22 cellular contexts compared by ENCODE assay signal in the genomic region with DNA sequence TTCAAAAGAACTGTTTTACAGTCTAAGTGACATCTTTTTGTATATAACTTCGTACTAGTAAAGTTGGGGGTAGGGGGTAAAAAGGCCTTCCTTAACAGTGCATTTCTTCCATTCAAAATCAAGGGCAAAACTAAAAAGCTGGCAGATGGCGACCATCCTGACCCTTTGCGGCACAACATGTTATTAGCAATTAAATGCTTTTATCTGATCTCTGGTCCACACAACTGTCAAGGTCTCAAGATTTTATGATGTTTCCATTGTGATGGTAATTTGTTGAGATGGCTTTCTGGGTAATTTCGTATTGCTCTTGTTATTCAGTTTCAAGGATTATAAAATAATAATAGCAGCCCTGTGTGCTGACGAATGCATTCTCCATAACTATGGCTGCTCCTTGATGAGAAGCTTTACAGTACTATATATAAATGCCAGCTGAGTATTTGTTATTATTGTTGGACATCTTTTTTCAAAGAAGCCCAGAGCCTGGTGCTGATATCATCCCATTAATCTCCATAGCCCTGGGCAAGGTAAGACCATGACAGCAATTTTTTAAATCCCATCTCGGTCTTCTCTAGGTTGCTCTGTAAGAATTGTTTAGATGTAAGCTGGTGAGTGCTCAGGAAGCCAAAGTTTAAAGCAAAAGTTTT.
DNase-seq lines count a peak whose midpoint lies in the region; ATAC-seq, FAIRE-seq and TF ChIP-seq lines count a peak whose summit lies in the region.
"Had no signal": no experiment of that assay in that cellular context is flagged by ENCODE, and none has a peak within 500 bp of the region (broad histone marks: within the 10 kb centered on the region; RNA-seq: fewer than 3 reads in every experiment).

No MANE protein-coding gene starts in this region.

- TF ChIP-seq CTCF in right atrium auricular region (IDR thresholded peaks at IDR 0.05) (no peak), VCaP (conservative IDR thresholded peaks at IDR 0.05) (no peak), mesothelial cell of epicardium (IDR thresholded peaks at IDR 0.05; ENCODE audit: unreplicated experiment) (no peak), uterus (IDR thresholded peaks at IDR 0.05) (no peak)

- H3K27me3 Mint-ChIP-seq in mesothelial cell of epicardium (ENCODE audit: low read depth) = no peaks in the 10 kb centered on the region
- no peaks in the 10 kb centered on the region for H3K27me3 Mint-ChIP-seq in activated naive CD4-positive, alpha-beta T cell treated with anti-CD3 and anti-CD28 coated beads, Interleukin-2, amount 10 ng/mL, durations not matched to agents 7 days and 5 days
- H3K27me3 Mint-ChIP-seq: activated CD8-positive, alpha-beta memory T cell treated with anti-CD3 and anti-CD28 coated beads, Interleukin-2, amount 10 ng/mL, durations not matched to agents 7 days and 5 days; activated naive CD8-positive, alpha-beta T cell had no signal

- H3K4me3 Mint-ChIP-seq in mesothelial cell of epicardium = no peak overlapping the region
- no peak overlapping the region for H3K4me3 Mint-ChIP-seq in activated naive CD4-positive, alpha-beta T cell treated with anti-CD3 and anti-CD28 coated beads, Interleukin-2, amount 10 ng/mL, durations not matched to agents 7 days and 5 days
- H3K4me3 Mint-ChIP-seq: activated CD8-positive, alpha-beta memory T cell treated with anti-CD3 and anti-CD28 coated beads, Interleukin-2, amount 10 ng/mL, durations not matched to agents 7 days and 5 days; activated naive CD8-positive, alpha-beta T cell; activated T-helper 1 cell treated with anti-CD3 and anti-CD28 coated beads, Interleukin-12 subunit alpha, Interleukin-12 subunit beta, Interleukin-2, Interleukin-4 antibody, amounts not matched to agents 30 ng/mL and 10 ng/mL and 1 ng/mL, durations not matched to agents 14 hours and 24 hours and 36 hours; stimulated activated effector memory CD8-positive, alpha-beta T cell treated with anti-CD3 and anti-CD28 coated beads, Interleukin-12 subunit alpha, Interleukin-12 subunit beta, amount 100 ng/mL, for 72 hours had no signal

- DNase-seq in right atrium auricular region (ENCODE audit: low spot score) = no peak
- DNase-seq in left ventricle myocardium superior = no peak
- no peak for DNase-seq in mesothelial cell of epicardium (ENCODE audit: low spot score in 2 of 2, unreplicated experiment in 2 of 2)
- no peak for DNase-seq in uterus
- DNase-seq in GM12892 (ENCODE audit: insufficient read length) = no peak
- no peak for DNase-seq in activated naive CD4-positive, alpha-beta T cell treated with anti-CD3 and anti-CD28 coated beads, Interleukin-2, amount 10 ng/mL, durations not matched to agents 7 days and 5 days
- DNase-seq: activated CD4-positive, alpha-beta T cell treated with anti-CD3 and anti-CD28 coated beads for 48 hours; activated CD8-positive, alpha-beta memory T cell treated with anti-CD3 and anti-CD28 coated beads, Interleukin-2, amount 10 ng/mL, durations not matched to agents 7 days and 5 days; Caco-2; lower lobe of right lung; NCI-H1930; NCI-H446 had no signal

- ATAC-seq in left ventricle myocardium superior (no peak), HG02623 (IDR thresholded peaks at IDR 0.05; ENCODE audit: unreplicated experiment) (no peak)
- ATAC-seq: activated CD8-positive, alpha-beta memory T cell treated with anti-CD3 and anti-CD28 coated beads, Interleukin-2, amount 10 ng/mL, durations not matched to agents 7 days and 5 days; K562; stimulated activated effector memory CD8-positive, alpha-beta T cell treated with anti-CD3 and anti-CD28 coated beads, Interleukin-12 subunit alpha, Interleukin-12 subunit beta, amount 100 ng/mL, for 72 hours had no signal

- H3K36me3 Mint-ChIP-seq in mesothelial cell of epicardium = peaks cover 23% of the 10 kb centered on the region
- H3K36me3 Mint-ChIP-seq in activated naive CD4-positive, alpha-beta T cell treated with anti-CD3 and anti-CD28 coated beads, Interleukin-2, amount 10 ng/mL, durations not matched to agents 7 days and 5 days = no peaks in the 10 kb centered on the region
- H3K36me3 Mint-ChIP-seq: activated CD8-positive, alpha-beta memory T cell treated with anti-CD3 and anti-CD28 coated beads, Interleukin-2, amount 10 ng/mL, durations not matched to agents 7 days and 5 days; activated naive CD8-positive, alpha-beta T cell; stimulated activated effector memory CD8-positive, alpha-beta T cell treated with anti-CD3 and anti-CD28 coated beads, Interleukin-12 subunit alpha, Interleukin-12 subunit beta, amount 100 ng/mL, for 72 hours had no signal

- peak overlapping the region; percentile 31 to 63 for H3K27ac ChIP-seq in right atrium auricular region
- peak overlapping the region; percentile 65 for H3K27ac ChIP-seq in VCaP
- H3K27ac ChIP-seq in uterus = peak overlapping the region; percentile 68 to 70
- H3K27ac ChIP-seq: BLaER1, HL-60, lower lobe of right lung had no signal

- H3K27me3 ChIP-seq in right atrium auricular region (no peaks in the 10 kb centered on the region), uterus (no peaks in the 10 kb centered on the region)
- H3K27me3 ChIP-seq: BLaER1 had no signal

- FAIRE-seq in GM12892 (lab: Jason Lieb, UNC) = no peak
- FAIRE-seq: colon, K562, TTC549 had no signal

- H3K36me3 ChIP-seq in right atrium auricular region (peaks cover 84% of the 10 kb centered on the region), uterus (no peaks in the 10 kb centered on the region)
- H3K36me3 ChIP-seq: BLaER1 had no signal

- peaks cover 0 to 4% of the 10 kb centered on the region in 2 donors for H3K4me1 ChIP-seq in right atrium auricular region
- peaks cover 3 to 4% of the 10 kb centered on the region in 2 donors for H3K4me1 ChIP-seq in uterus
- H3K4me1 ChIP-seq: BLaER1, Caco-2, lower lobe of right lung had no signal

- no peak overlapping the region for H3K4me3 ChIP-seq in right atrium auricular region
- no peak overlapping the region for H3K4me3 ChIP-seq in uterus
- H3K4me3 ChIP-seq: BLaER1, K562, lower lobe of right lung had no signal

- H3K9me3 Mint-ChIP-seq in mesothelial cell of epicardium = no peaks in the 10 kb centered on the region
- H3K9me3 Mint-ChIP-seq in activated naive CD4-positive, alpha-beta T cell treated with anti-CD3 and anti-CD28 coated beads, Interleukin-2, amount 10 ng/mL, durations not matched to agents 7 days and 5 days = no peaks in the 10 kb centered on the region
- H3K9me3 Mint-ChIP-seq: activated T-helper 1 cell treated with anti-CD3 and anti-CD28 coated beads, Interleukin-12 subunit alpha, Interleukin-12 subunit beta, Interleukin-2, Interleukin-4 antibody, amounts not matched to agents 30 ng/mL and 10 ng/mL and 1 ng/mL, durations not matched to agents 14 hours and 24 hours and 36 hours; stimulated activated effector memory CD8-positive, alpha-beta T cell treated with anti-CD3 and anti-CD28 coated beads, Interleukin-12 subunit alpha, Interleukin-12 subunit beta, amount 100 ng/mL, for 72 hours had no signal

- TF ChIP-seq POLR2A in uterus (IDR thresholded peaks at IDR 0.05) (no peak), GM12892 (IDR thresholded peaks at IDR 0.05; ENCODE audit: low read depth, low read length) (no peak)

- CTCF ChIA-PET in activated naive CD4-positive, alpha-beta T cell treated with anti-CD3 and anti-CD28 coated beads, Interleukin-2, amount 10 ng/mL, durations not matched to agents 7 days and 5 days (lab: Charles Lee) = interaction anchor here (0.7 to 7.5 kb wide), 11 partner anchors 23 to 735 kb away, joined by 3 to 67 read pairs (median 5); no protein-coding TSS in a partner anchor

- H3K27ac Mint-ChIP-seq in mesothelial cell of epicardium = peak overlapping the region; percentile 88
- no peak overlapping the region for H3K27ac Mint-ChIP-seq in activated naive CD4-positive, alpha-beta T cell treated with anti-CD3 and anti-CD28 coated beads, Interleukin-2, amount 10 ng/mL, durations not matched to agents 7 days and 5 days
- H3K27ac Mint-ChIP-seq: activated CD8-positive, alpha-beta memory T cell treated with anti-CD3 and anti-CD28 coated beads, Interleukin-2, amount 10 ng/mL, durations not matched to agents 7 days and 5 days; activated naive CD8-positive, alpha-beta T cell; activated T-helper 1 cell treated with anti-CD3 and anti-CD28 coated beads, Interleukin-12 subunit alpha, Interleukin-12 subunit beta, Interleukin-2, Interleukin-4 antibody, amounts not matched to agents 30 ng/mL and 10 ng/mL and 1 ng/mL, durations not matched to agents 14 hours and 24 hours and 36 hours; stimulated activated effector memory CD8-positive, alpha-beta T cell treated with anti-CD3 and anti-CD28 coated beads, Interleukin-12 subunit alpha, Interleukin-12 subunit beta, amount 100 ng/mL, for 72 hours had no signal

- H3K9me3 ChIP-seq in right atrium auricular region = no peaks in the 10 kb centered on the region
- H3K9me3 ChIP-seq in uterus = no peaks in the 10 kb centered on the region
- H3K9me3 ChIP-seq: BLaER1, Caco-2, lower lobe of right lung had no signal

- intact Hi-C loops in left ventricle myocardium superior (cut with micrococcal nuclease) (loop anchor here (5.0 kb wide), 2 partner anchors 208 to 613 kb away; no protein-coding TSS in a partner anchor), uterus (cut with DNase I; ENCODE audit: low total_unique reads) (loop anchor here (10.0 kb wide), 1 partner anchor 564 kb away; no protein-coding TSS in a partner anchor)

- H3K4me1 Mint-ChIP-seq in mesothelial cell of epicardium = peaks cover 21% of the 10 kb centered on the region
- H3K4me1 Mint-ChIP-seq in activated naive CD4-positive, alpha-beta T cell treated with anti-CD3 and anti-CD28 coated beads, Interleukin-2, amount 10 ng/mL, durations not matched to agents 7 days and 5 days = no peaks in the 10 kb centered on the region
- H3K4me1 Mint-ChIP-seq: activated CD8-positive, alpha-beta memory T cell treated with anti-CD3 and anti-CD28 coated beads, Interleukin-2, amount 10 ng/mL, durations not matched to agents 7 days and 5 days had no signal
